10 cellular contexts compared by ENCODE assay signal in genomic region chr3:12188328-12188648, GRCh38. TPM values are rescaled to one million over a fixed set of nuclear protein-coding genes. Genes with fewer than 3 reads are reported as not detected.
DNase-seq lines count a peak whose midpoint lies in the region; ATAC-seq, FAIRE-seq and TF ChIP-seq lines count a peak whose summit lies in the region.
"Had no signal": no experiment of that assay in that cellular context is flagged by ENCODE, and none has a peak within 500 bp of the region (broad histone marks: within the 10 kb centered on the region; RNA-seq: fewer than 3 reads in every experiment).

No MANE protein-coding gene starts in this region.

- no peak overlapping the region for H2AFZ ChIP-seq in K562 (ENCODE audit: low read depth, low read length)

- peaks cover 46% of the 10 kb centered on the region for H3K4me1 Mint-ChIP-seq in Calu3 (ENCODE audit: low read depth, unreplicated experiment)

- FAIRE-seq in K562 (lab: Jason Lieb, UNC) (no peak), GM12892 (lab: Jason Lieb, UNC) (no peak)

- CTCF ChIA-PET in Calu3 (lab: Charles Lee): interaction anchor here (0.6 to 1.4 kb wide), 4 partner anchors 10 to 296 kb away, joined by 3 to 4 read pairs (median 3); partner anchors contain the start of gene TSEN2
- CTCF ChIA-PET in K562 (lab: Yijun Ruan, JAX; ENCODE audit: low intra/inter-chr PET ratio): no interaction called here

- intact Hi-C loops in Calu3 (cut with micrococcal nuclease; ENCODE audit: unreplicated experiment): no loop called here
- intact Hi-C loops in K562 (cut with micrococcal nuclease): loop anchor here (5.0 kb wide), 1 partner anchor 289 kb away; no protein-coding TSS in a partner anchor

- H3K9me1 ChIP-seq in K562 (ENCODE audit: control insufficient read depth, insufficient read depth, low read length): no peaks in the 10 kb centered on the region

- no peaks in the 10 kb centered on the region for H3K79me2 ChIP-seq in K562 (ENCODE audit: control insufficient read depth, insufficient read depth, low read length)

- H4K20me1 ChIP-seq in K562 (replicated peaks; ENCODE audit: control insufficient read depth, insufficient read depth, low read length): no peaks in the 10 kb centered on the region

- H3K4me1 ChIP-seq in K562 (replicated peaks in 1 of 2; ENCODE audit: control insufficient read depth in 2 of 2, insufficient read depth in 2 of 2, low read length in 2 of 2): peaks cover 3 to 22% of the 10 kb centered on the region in 2 experiments; a peak in 4 of 5 replicates

- no peak for TF ChIP-seq EP300 in K562 (IDR thresholded peaks at IDR 0.05; ENCODE audit: low read length)

- DNase-seq in Calu3: no peak
- no peak for DNase-seq in K562 (ENCODE audit: extremely low read depth in 1 of 4, low spot score in 3 of 4)
- no peak for DNase-seq in omental fat pad (ENCODE audit: low spot score)
- DNase-seq in T-helper 9 cell: no peak
- no peak for DNase-seq in stimulated activated CD4-positive, alpha-beta T cell treated with anti-CD3 and anti-CD28 coated beads, Interleukin-15, amount 100 ng/mL, for 24 hours
- no peak for DNase-seq in NCI-H146 treated with DMSO at 0.1 percent for 48 hours (lab: John Stamatoyannopoulos, UW; ENCODE audit: unreplicated experiment)
- no peak for DNase-seq in GM12892 (ENCODE audit: insufficient read length)
- DNase-seq: DMS153 had no signal

- no peak for TF ChIP-seq RAD21 in K562 (CRISPR knock-in tag; conservative IDR thresholded peaks at IDR 0.05 in 1 of 2, IDR thresholded peaks at IDR 0.05 in 1 of 2)

- H3K27me3 Mint-ChIP-seq in Calu3 (ENCODE audit: unreplicated experiment): no peaks in the 10 kb centered on the region
- H3K27me3 Mint-ChIP-seq: progenitor cell of endocrine pancreas had no signal

- H3K27ac Mint-ChIP-seq in Calu3 (ENCODE audit: unreplicated experiment): peak overlapping the region; percentile 37
- H3K27ac Mint-ChIP-seq: progenitor cell of endocrine pancreas had no signal

- peaks cover 3% of the 10 kb centered on the region for H3K9me3 Mint-ChIP-seq in Calu3 (ENCODE audit: low read depth, unreplicated experiment)

- WGBS in K562 (ENCODE audit: insufficient coverage, low coverage, missing lambda C conversion rate): 16% methylated on average over 4 of the region's 4 CpGs

- H3K4me3 ChIP-seq in K562: no peak overlapping the region

- in situ Hi-C loops in K562 (cut with MboI): no loop called here

- no peak overlapping the region; a peak in 1 of 4 replicates for H3K9ac ChIP-seq in K562 (ENCODE audit: insufficient read depth in 1 of 2, low read depth in 2 of 2, low read length in 2 of 2)

- ATAC-seq in HG02870 (IDR thresholded peaks at IDR 0.05; ENCODE audit: unreplicated experiment): peak; percentile 8
- peak; percentile 37; the same call in 1 of the 3 replicates for ATAC-seq in K562
- ATAC-seq in omental fat pad (ENCODE audit: low FRiP score): peak; percentile 22

- POLR2A ChIA-PET in K562 (lab: Yijun Ruan, JAX): interaction anchor here (1.1 to 1.3 kb wide), 2 partner anchors 9 to 13 kb away, joined by 3 read pairs; no protein-coding TSS in a partner anchor

- peaks cover 0 to 33% of the 10 kb centered on the region in 2 experiments; a peak in 2 of 5 replicates for H3K27me3 ChIP-seq in K562 (ENCODE audit: control insufficient read depth in 2 of 2, insufficient read depth in 2 of 2, low read length in 2 of 2)

- H3K4me3 Mint-ChIP-seq in Calu3 (ENCODE audit: low read depth, unreplicated experiment): no peak overlapping the region

- no peaks in the 10 kb centered on the region for H3K36me3 ChIP-seq in K562 (ENCODE audit: control insufficient read depth, insufficient read depth, low read length)

- TF ChIP-seq CTCF in Calu3 (IDR thresholded peaks at IDR 0.05; ENCODE audit: unreplicated experiment) (no peak), K562 (IDR thresholded peaks at IDR 0.05 in 2 of 3, conservative IDR thresholded peaks at IDR 0.05 in 1 of 3; ENCODE audit: insufficient read depth in 2 of 3, low read depth in 1 of 3, low read length in 3 of 3) (no peak), omental fat pad (IDR thresholded peaks at IDR 0.05) (no peak)

- H3K36me3 Mint-ChIP-seq in Calu3 (ENCODE audit: insufficient read depth, unreplicated experiment): no peaks in the 10 kb centered on the region

- TF ChIP-seq POLR2A in K562 (conservative IDR thresholded peaks at IDR 0.05) (no peak), GM12892 (IDR thresholded peaks at IDR 0.05; ENCODE audit: low read depth, low read length) (no peak)

- no peaks in the 10 kb centered on the region for H3K9me3 ChIP-seq in K562 (replicated peaks; ENCODE audit: control insufficient read depth, insufficient read depth, low read depth, low read length)

- no peak overlapping the region for H3K4me2 ChIP-seq in K562 (ENCODE audit: insufficient read depth, low read length)

- no peak overlapping the region for H3K27ac ChIP-seq in K562 (ENCODE audit: extremely low read depth, low read depth, low read length)

- BruUV-seq in Calu3 (replicated peaks; lab: Mats Ljungman, UMichigan): no TSS peak
- no TSS peak for BruUV-seq in K562 (replicated peaks; lab: Mats Ljungman, UMichigan)

TF ChIP-seq in K562, 482 proteins besides CTCF, POLR2A, EP300 and RAD21:
- no peak for TF ChIP-seq COPS2 (conservative IDR thresholded peaks at IDR 0.05)

RNA-seq across cellular contexts. Expression of gene TIMP4, which starts 29.6 kb away (rescaled TPM):
- total RNA-seq in Calu3 (2022) (0.22 and 0.28 TPM in 2 replicates), K562 (2014; rRNA removed) (not detected in 2 replicates), K562 (2014; rRNA removed; fragmentation: Illumina TruSeq; extraction: Trizol) (0.07 and 0.10 TPM in 2 replicates), K562 (2015; rRNA removed; fragmentation: Illumina TruSeq; extraction: Trizol) (not detected in 2 replicates), K562 (2021) (not detected in 2 replicates), omental fat pad (100 to 1,000 TPM; 145 to 295 (median 192) TPM)
- total RNA-seq in K562 (2011; cell fraction: chromatin; rRNA removed; ENCODE audit: low replicate concordance): not detected in 2 replicates
- total RNA-seq in K562 (2011; cell fraction: nucleolus; rRNA removed): not detected in 2 replicates
- not detected in 2 replicates for total RNA-seq in K562 (2011; cell fraction: nucleoplasm; rRNA removed)
- polyA plus RNA-seq in K562 (2011; rRNA removed) (not detected in 2 replicates), K562 (2014; fragmentation: Illumina TruSeq; extraction: Trizol) (0.08 TPM in 1 of 2 replicates, not detected in the other), K562 (2014; fragmentation: Nextera tagmentation; extraction: Ambion mirVana) (under 1 TPM in 1 of 2 experiments, not detected in 1; 0.03 TPM), K562 (2014; rRNA removed) (not detected in 2 replicates)
- 0.03 TPM in 1 of 2 replicates, not detected in the other for polyA plus RNA-seq in K562 (2011; cell fraction: cytosol; rRNA removed)
- not detected in 2 replicates for polyA plus RNA-seq in K562 (2011; cell fraction: nucleus; rRNA removed)
- 0.09 and 0.47 TPM in 2 replicates for polyA plus RNA-seq in K562 (2012)
- polyA minus RNA-seq in K562 (2011; rRNA and poly(A)+ RNA removed): not detected in 2 replicates
- polyA minus RNA-seq in K562 (2011; cell fraction: cytosol; rRNA and poly(A)+ RNA removed): not detected in 2 replicates
- not detected in 2 replicates for polyA minus RNA-seq in K562 (2011; cell fraction: nucleus; rRNA and poly(A)+ RNA removed)
- polyA plus RNA-seq in GM12892 (2012; ENCODE audit: missing spikeins): not detected
- total RNA-seq: progenitor cell of endocrine pancreas had no signal

Comparison
In these comparisons a context has a peak if more than half of its experiments do, and no peak if none do; other contexts are left out.
1. RNA of gene TIMP4, which starts 29.6 kb away (total RNA-seq): 145 to 295 TPM in omental fat pad; 0.22 to 0.28 TPM in Calu3 and 0.07 to 0.10 TPM in K562; every median in the first group is over 100 times any median in the second.
2. Peak in every context shown above with its lines, with median percentiles within 50 percentile points of each other: ATAC-seq.